ENCODE assay signal across 15 cellular contexts in the genomic region with DNA sequence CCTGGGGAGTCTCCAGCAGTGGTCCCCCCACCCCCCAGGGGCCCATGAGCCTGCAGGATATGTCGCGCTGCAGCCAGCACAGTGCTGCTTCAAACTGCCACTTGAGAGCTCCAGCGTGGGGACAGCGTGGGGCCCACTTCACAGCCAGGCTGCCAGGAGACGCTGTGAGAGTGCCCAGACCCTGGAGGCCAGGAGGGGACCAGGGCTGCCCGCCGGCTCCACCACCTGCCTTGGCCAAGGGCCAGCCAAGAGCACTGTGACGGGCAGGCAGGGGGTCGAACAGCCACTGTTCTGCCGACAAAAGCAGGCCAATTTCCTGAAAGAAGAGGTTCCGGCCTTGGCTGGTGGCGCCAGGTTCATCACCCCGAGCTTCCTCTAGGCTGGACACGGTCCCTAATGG.
DNase-seq lines count a peak whose midpoint lies in the region; ATAC-seq and TF ChIP-seq lines count a peak whose summit lies in the region.
"Had no signal": no experiment of that assay in that cellular context is flagged by ENCODE, and none has a peak within 500 bp of the region (broad histone marks: within the 10 kb centered on the region; RNA-seq: fewer than 3 reads in every experiment).

No MANE protein-coding gene starts in this region.

- WGBS in stomach, 5 donors, result 72 to 82% (median 77%) methylated on average over 9 to 14 of the region's 14 CpGs

- H3K9me3 ChIP-seq in stomach, result no peaks in the 10 kb centered on the region
- H3K9me3 ChIP-seq: pancreas, upper lobe of left lung had no signal

- TF ChIP-seq EP300 in stomach (IDR thresholded peaks at IDR 0.05), result no peak

- no peak overlapping the region for H3K4me3 ChIP-seq in stomach
- H3K4me3 ChIP-seq: pancreas, skin epidermis, upper lobe of left lung had no signal

- peaks cover 0 to 36% (median 26%) of the 10 kb centered on the region in 4 donors for H3K4me1 ChIP-seq in stomach

- no peaks in the 10 kb centered on the region for H3K36me3 Mint-ChIP-seq in activated T-helper 2 cell treated with anti-CD3 and anti-CD28 coated beads, Interferon-gamma antibody, Interleukin-2, Interleukin-4, amounts not matched to agents 10 μg/mL and 5 μg/mL and 100 μg/mL, durations not matched to agents 14 hours and 24 hours and 36 hours (ENCODE audit: low read depth)

- H3K27me3 ChIP-seq in stomach, result no peaks in the 10 kb centered on the region
- H3K27me3 ChIP-seq: pancreas, upper lobe of left lung had no signal

- H3K27ac Mint-ChIP-seq in activated T-helper 2 cell treated with anti-CD3 and anti-CD28 coated beads, Interferon-gamma antibody, Interleukin-2, Interleukin-4, amounts not matched to agents 10 μg/mL and 5 μg/mL and 100 μg/mL, durations not matched to agents 14 hours and 24 hours and 36 hours, result no peak overlapping the region

- no peaks in the 10 kb centered on the region for H3K36me3 ChIP-seq in stomach
- H3K36me3 ChIP-seq: pancreas, upper lobe of left lung had no signal

- no peaks in the 10 kb centered on the region for H3K9me3 Mint-ChIP-seq in activated T-helper 2 cell treated with anti-CD3 and anti-CD28 coated beads, Interferon-gamma antibody, Interleukin-2, Interleukin-4, amounts not matched to agents 10 μg/mL and 5 μg/mL and 100 μg/mL, durations not matched to agents 14 hours and 24 hours and 36 hours

- H3K4me1 Mint-ChIP-seq in activated T-helper 2 cell treated with anti-CD3 and anti-CD28 coated beads, Interferon-gamma antibody, Interleukin-2, Interleukin-4, amounts not matched to agents 10 μg/mL and 5 μg/mL and 100 μg/mL, durations not matched to agents 14 hours and 24 hours and 36 hours (ENCODE audit: low read depth), result no peaks in the 10 kb centered on the region

- intact Hi-C loops in stomach (cut with DNase I; ENCODE audit: low total_unique reads), result no loop called here
- intact Hi-C loops in activated T-helper 2 cell treated with anti-CD3 and anti-CD28 coated beads, Interferon-gamma antibody, Interleukin-2, Interleukin-4, amounts not matched to agents 10 μg/mL and 5 μg/mL and 100 μg/mL, durations not matched to agents 14 hours and 24 hours and 36 hours (cut with micrococcal nuclease), result no loop called here

- TF ChIP-seq POLR2A in stomach (IDR thresholded peaks at IDR 0.05), result no peak

- no peak for TF ChIP-seq CTCF in stomach (IDR thresholded peaks at IDR 0.05)

- H3K4me3 Mint-ChIP-seq in activated T-helper 2 cell treated with anti-CD3 and anti-CD28 coated beads, Interferon-gamma antibody, Interleukin-2, Interleukin-4, amounts not matched to agents 10 μg/mL and 5 μg/mL and 100 μg/mL, durations not matched to agents 14 hours and 24 hours and 36 hours (ENCODE audit: low read depth), result no peak overlapping the region

- no peak for ATAC-seq in SK-N-SH treated with all-trans-retinoic acid at 6 μM for 48 hours
- ATAC-seq in HG03354 (IDR thresholded peaks at IDR 0.05; ENCODE audit: poor library complexity, severe bottlenecking, unreplicated experiment), result no peak
- ATAC-seq: activated CD4-positive, CD25-positive, alpha-beta regulatory T cell treated with anti-CD3 and anti-CD28 coated beads, Interleukin-2, amount 50 U/mL, for 24 hours had no signal

- no peaks in the 10 kb centered on the region for H3K27me3 Mint-ChIP-seq in activated T-helper 2 cell treated with anti-CD3 and anti-CD28 coated beads, Interferon-gamma antibody, Interleukin-2, Interleukin-4, amounts not matched to agents 10 μg/mL and 5 μg/mL and 100 μg/mL, durations not matched to agents 14 hours and 24 hours and 36 hours (ENCODE audit: low read depth)

- peak overlapping the region in 3 of 5 donors; percentile 47 to 67 (median 55) for H3K27ac ChIP-seq in stomach
- H3K27ac ChIP-seq: pancreas, skin epidermis, upper lobe of left lung had no signal

- peak; percentile 49 for DNase-seq in NCI-H1436 (lab: John Stamatoyannopoulos, UW)
- DNase-seq in NCI-H1436 treated with DMSO at 0.1 percent for 48 hours (lab: John Stamatoyannopoulos, UW), result no peak
- peak; percentile 63 for DNase-seq in NCI-H2029 (lab: John Stamatoyannopoulos, UW)
- DNase-seq in cerebellar cortex (ENCODE audit: low spot score), result peak; percentile 68
- DNase-seq in stomach, result no peak
- DNase-seq in activated T-helper 2 cell treated with anti-CD3 and anti-CD28 coated beads, Interferon-gamma antibody, Interleukin-2, Interleukin-4, amounts not matched to agents 10 μg/mL and 5 μg/mL and 100 μg/mL, durations not matched to agents 14 hours and 24 hours and 36 hours (ENCODE audit: low spot score), result no peak
- DNase-seq: 8988T; cerebellar nuclear complex; pancreas; stimulated activated CD4-positive, alpha-beta T cell treated with anti-CD3 and anti-CD28 coated beads, Interleukin-4, amount 100 ng/mL, for 4 hours; upper lobe of left lung had no signal

TF ChIP-seq in SK-N-SH treated with all-trans-retinoic acid at 6 μM for 48 hours, 23 proteins besides CTCF, POLR2A, EP300 and RAD21:
- TF ChIP-seq ZFP30 (CRISPR knock-in tag; IDR thresholded peaks at IDR 0.05) (no peak), TOX (CRISPR knock-in tag; IDR thresholded peaks at IDR 0.05; ENCODE audit: borderline replicate concordance) (no peak), ZFP3 (CRISPR knock-in tag; IDR thresholded peaks at IDR 0.05) (no peak), ZNF565 (CRISPR knock-in tag; conservative IDR thresholded peaks at IDR 0.05; ENCODE audit: low read depth) (no peak), ARNTL (CRISPR knock-in tag; IDR thresholded peaks at IDR 0.05; ENCODE audit: borderline replicate concordance, low read depth) (no peak), TCF4 (CRISPR knock-in tag; IDR thresholded peaks at IDR 0.05; ENCODE audit: borderline replicate concordance) (no peak), OSR1 (CRISPR knock-in tag; IDR thresholded peaks at IDR 0.05) (no peak), GLIS3 (CRISPR knock-in tag; IDR thresholded peaks at IDR 0.05) (no peak), ZNF8 (CRISPR knock-in tag; IDR thresholded peaks at IDR 0.05) (no peak)
- TF ChIP-seq, protein P1, sequence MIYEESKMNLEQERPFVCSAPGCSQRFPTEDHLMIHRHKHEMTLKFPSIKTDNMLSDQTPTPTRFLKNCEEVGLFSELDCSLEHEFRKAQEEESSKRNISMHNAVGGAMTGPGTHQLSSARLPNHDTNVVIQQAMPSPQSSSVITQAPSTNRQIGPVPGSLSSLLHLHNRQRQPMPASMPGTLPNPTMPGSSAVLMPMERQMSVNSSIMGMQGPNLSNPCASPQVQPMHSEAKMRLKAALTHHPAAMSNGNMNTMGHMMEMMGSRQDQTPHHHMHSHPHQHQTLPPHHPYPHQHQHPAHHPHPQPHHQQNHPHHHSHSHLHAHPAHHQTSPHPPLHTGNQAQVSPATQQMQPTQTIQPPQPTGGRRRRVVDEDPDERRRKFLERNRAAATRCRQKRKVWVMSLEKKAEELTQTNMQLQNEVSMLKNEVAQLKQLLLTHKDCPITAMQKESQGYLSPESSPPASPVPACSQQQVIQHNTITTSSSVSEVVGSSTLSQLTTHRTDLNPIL (CRISPR knock-in tag; IDR thresholded peaks at IDR 0.05; ENCODE audit: low read depth), result no peak
- TF ChIP-seq, protein P2, sequence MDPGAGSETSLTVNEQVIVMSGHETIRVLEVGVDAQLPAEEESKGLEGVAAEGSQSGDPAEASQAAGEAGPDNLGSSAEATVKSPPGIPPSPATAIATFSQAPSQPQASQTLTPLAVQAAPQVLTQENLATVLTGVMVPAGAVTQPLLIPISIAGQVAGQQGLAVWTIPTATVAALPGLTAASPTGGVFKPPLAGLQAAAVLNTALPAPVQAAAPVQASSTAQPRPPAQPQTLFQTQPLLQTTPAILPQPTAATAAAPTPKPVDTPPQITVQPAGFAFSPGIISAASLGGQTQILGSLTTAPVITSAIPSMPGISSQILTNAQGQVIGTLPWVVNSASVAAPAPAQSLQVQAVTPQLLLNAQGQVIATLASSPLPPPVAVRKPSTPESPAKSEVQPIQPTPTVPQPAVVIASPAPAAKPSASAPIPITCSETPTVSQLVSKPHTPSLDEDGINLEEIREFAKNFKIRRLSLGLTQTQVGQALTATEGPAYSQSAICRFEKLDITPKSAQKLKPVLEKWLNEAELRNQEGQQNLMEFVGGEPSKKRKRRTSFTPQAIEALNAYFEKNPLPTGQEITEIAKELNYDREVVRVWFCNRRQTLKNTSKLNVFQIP (CRISPR knock-in tag; IDR thresholded peaks at IDR 0.05; ENCODE audit: borderline replicate concordance, low read depth), result no peak
- TF ChIP-seq, protein P3, sequence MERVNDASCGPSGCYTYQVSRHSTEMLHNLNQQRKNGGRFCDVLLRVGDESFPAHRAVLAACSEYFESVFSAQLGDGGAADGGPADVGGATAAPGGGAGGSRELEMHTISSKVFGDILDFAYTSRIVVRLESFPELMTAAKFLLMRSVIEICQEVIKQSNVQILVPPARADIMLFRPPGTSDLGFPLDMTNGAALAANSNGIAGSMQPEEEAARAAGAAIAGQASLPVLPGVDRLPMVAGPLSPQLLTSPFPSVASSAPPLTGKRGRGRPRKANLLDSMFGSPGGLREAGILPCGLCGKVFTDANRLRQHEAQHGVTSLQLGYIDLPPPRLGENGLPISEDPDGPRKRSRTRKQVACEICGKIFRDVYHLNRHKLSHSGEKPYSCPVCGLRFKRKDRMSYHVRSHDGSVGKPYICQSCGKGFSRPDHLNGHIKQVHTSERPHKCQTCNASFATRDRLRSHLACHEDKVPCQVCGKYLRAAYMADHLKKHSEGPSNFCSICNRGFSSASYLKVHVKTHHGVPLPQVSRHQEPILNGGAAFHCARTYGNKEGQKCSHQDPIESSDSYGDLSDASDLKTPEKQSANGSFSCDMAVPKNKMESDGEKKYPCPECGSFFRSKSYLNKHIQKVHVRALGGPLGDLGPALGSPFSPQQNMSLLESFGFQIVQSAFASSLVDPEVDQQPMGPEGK (CRISPR knock-in tag; IDR thresholded peaks at IDR 0.05; ENCODE audit: borderline replicate concordance), result no peak

Comparison
In these comparisons a context has a peak if more than half of its experiments do, and no peak if none do; other contexts are left out.
1. DNase-seq: peak in NCI-H1436 (single experiment), NCI-H2029 (single experiment) and cerebellar cortex (single experiment); none in NCI-H1436 treated with DMSO at 0.1 percent for 48 hours (single experiment), stomach (single experiment) and activated T-helper 2 cell treated with anti-CD3 and anti-CD28 coated beads, Interferon-gamma antibody, Interleukin-2, Interleukin-4, amounts not matched to agents 10 μg/mL and 5 μg/mL and 100 μg/mL, durations not matched to agents 14 hours and 24 hours and 36 hours (single experiment).